In genomic region chr15:52113246-52113645, GRCh38 we compare ENCODE assay signal across 23 cellular contexts. TPM values are rescaled to one million over a fixed set of nuclear protein-coding genes. Genes with fewer than 3 reads are reported as not detected.
A peak's percentile ranks its signal among the peaks of the same experiment; 100 is the strongest.
DNase-seq lines count a peak whose midpoint lies in the region; ATAC-seq and TF ChIP-seq lines count a peak whose summit lies in the region.
"Had no signal": no experiment of that assay in that cellular context is flagged by ENCODE, and none has a peak within 500 bp of the region (broad histone marks: within the 10 kb centered on the region; RNA-seq: fewer than 3 reads in every experiment).

No MANE protein-coding gene starts in this region.

- peak overlapping the region; percentile 55 for H3K4me3 Mint-ChIP-seq in activated naive CD4-positive, alpha-beta T cell treated with anti-CD3 and anti-CD28 coated beads, Interleukin-2, amount 50 U/mL, for 24 hours
- H3K4me3 Mint-ChIP-seq in activated T-helper 2 cell treated with anti-CD3 and anti-CD28 coated beads, Interferon-gamma antibody, Interleukin-2, Interleukin-4, amounts not matched to agents 10 μg/mL and 5 μg/mL and 100 μg/mL, durations not matched to agents 14 hours and 24 hours and 36 hours (ENCODE audit: low read depth), result peak overlapping the region; percentile 31
- no peak overlapping the region for H3K4me3 Mint-ChIP-seq in osteocyte (ENCODE audit: unreplicated experiment)

- no peaks in the 10 kb centered on the region for H3K79me2 ChIP-seq in GM23248 (ENCODE audit: insufficient read depth)

- no peak overlapping the region for H2AFZ ChIP-seq in GM23248

- in situ Hi-C loops in GM23248 (cut with MboI), result no loop called here

- no peak overlapping the region for H3K27ac Mint-ChIP-seq in activated naive CD4-positive, alpha-beta T cell treated with anti-CD3 and anti-CD28 coated beads, Interleukin-2, amount 50 U/mL, for 24 hours
- peak overlapping the region in 1 of 2 donors; percentile 55 for H3K27ac Mint-ChIP-seq in activated naive CD4-positive, alpha-beta T cell treated with anti-CD3 and anti-CD28 coated beads, Interleukin-2, amount 50 U/mL, for 72 hours
- no peak overlapping the region for H3K27ac Mint-ChIP-seq in activated T-helper 2 cell treated with anti-CD3 and anti-CD28 coated beads, Interferon-gamma antibody, Interleukin-2, Interleukin-4, amounts not matched to agents 10 μg/mL and 5 μg/mL and 100 μg/mL, durations not matched to agents 14 hours and 24 hours and 36 hours
- H3K27ac Mint-ChIP-seq in osteocyte (ENCODE audit: unreplicated experiment), result no peak overlapping the region

- H3K4me2 ChIP-seq in GM23248 (ENCODE audit: unreplicated experiment), result no peak overlapping the region

- intact Hi-C loops in activated T-helper 2 cell treated with anti-CD3 and anti-CD28 coated beads, Interferon-gamma antibody, Interleukin-2, Interleukin-4, amounts not matched to agents 10 μg/mL and 5 μg/mL and 100 μg/mL, durations not matched to agents 14 hours and 24 hours and 36 hours (cut with micrococcal nuclease), result no loop called here
- intact Hi-C loops in upper lobe of right lung (cut with DNase I), result no loop called here

- no peaks in the 10 kb centered on the region for H3K9me2 ChIP-seq in GM23248 (ENCODE audit: insufficient read depth)

- DNase-seq in activated naive CD4-positive, alpha-beta T cell treated with anti-CD3 and anti-CD28 coated beads, Interleukin-2, amount 50 U/mL, for 72 hours (ENCODE audit: low spot score in 2 of 2), result no peak
- DNase-seq in GM23248 (peak; percentile 30), osteocyte (ENCODE audit: extremely low spot score, unreplicated experiment) (peak; percentile 25), NCI-H524 (lab: John Stamatoyannopoulos, UW) (no peak), upper lobe of right lung (no peak)
- no peak for DNase-seq in activated T-helper 2 cell treated with anti-CD3 and anti-CD28 coated beads, Interferon-gamma antibody, Interleukin-2, Interleukin-4, amounts not matched to agents 10 μg/mL and 5 μg/mL and 100 μg/mL, durations not matched to agents 14 hours and 24 hours and 36 hours (ENCODE audit: low spot score)
- DNase-seq: activated CD4-positive, alpha-beta T cell treated with anti-CD3 and anti-CD28 coated beads for 48 hours; activated T-cell treated with anti-CD3 and anti-CD28 coated beads, Interleukin-2, amount 50 U/mL, for 1 hour; anterior cingulate cortex; Calu3; effector memory CD4-positive, alpha-beta T cell; hippocampal formation; kidney; NCI-H2029 treated with DMSO at 0.1 percent for 48 hours; retina; SHP77 treated with DMSO at 0.1 percent for 48 hours; substantia nigra; T-helper 9 cell had no signal

- H3K36me3 ChIP-seq in GM23248 (ENCODE audit: low read depth) (no peaks in the 10 kb centered on the region), upper lobe of right lung (no peaks in the 10 kb centered on the region)

- peaks cover 8% of the 10 kb centered on the region for H3K27me3 Mint-ChIP-seq in activated naive CD4-positive, alpha-beta T cell treated with anti-CD3 and anti-CD28 coated beads, Interleukin-2, amount 50 U/mL, for 24 hours
- H3K27me3 Mint-ChIP-seq in activated T-helper 2 cell treated with anti-CD3 and anti-CD28 coated beads, Interferon-gamma antibody, Interleukin-2, Interleukin-4, amounts not matched to agents 10 μg/mL and 5 μg/mL and 100 μg/mL, durations not matched to agents 14 hours and 24 hours and 36 hours (ENCODE audit: low read depth), result peaks cover 35% of the 10 kb centered on the region
- peaks cover 11% of the 10 kb centered on the region for H3K27me3 Mint-ChIP-seq in osteocyte (ENCODE audit: unreplicated experiment)

- no peaks in the 10 kb centered on the region for H3K9me3 ChIP-seq in GM23248 (ENCODE audit: low read depth)
- no peaks in the 10 kb centered on the region for H3K9me3 ChIP-seq in upper lobe of right lung

- TF ChIP-seq CTCF in osteocyte (IDR thresholded peaks at IDR 0.05) (no peak), upper lobe of right lung (IDR thresholded peaks at IDR 0.05) (no peak)

- H4K20me1 ChIP-seq in GM23248 (ENCODE audit: insufficient read depth), result no peaks in the 10 kb centered on the region

- no peaks in the 10 kb centered on the region for H3K4me1 ChIP-seq in GM23248 (ENCODE audit: insufficient read depth)
- H3K4me1 ChIP-seq in upper lobe of right lung, result peaks cover 9% of the 10 kb centered on the region

- H3K9me3 Mint-ChIP-seq in activated naive CD4-positive, alpha-beta T cell treated with anti-CD3 and anti-CD28 coated beads, Interleukin-2, amount 50 U/mL, for 24 hours, result no peaks in the 10 kb centered on the region
- no peaks in the 10 kb centered on the region for H3K9me3 Mint-ChIP-seq in activated naive CD4-positive, alpha-beta T cell treated with anti-CD3 and anti-CD28 coated beads, Interleukin-2, amount 50 U/mL, for 72 hours
- no peaks in the 10 kb centered on the region for H3K9me3 Mint-ChIP-seq in activated T-helper 2 cell treated with anti-CD3 and anti-CD28 coated beads, Interferon-gamma antibody, Interleukin-2, Interleukin-4, amounts not matched to agents 10 μg/mL and 5 μg/mL and 100 μg/mL, durations not matched to agents 14 hours and 24 hours and 36 hours
- no peaks in the 10 kb centered on the region for H3K9me3 Mint-ChIP-seq in osteocyte (ENCODE audit: unreplicated experiment)

- H3K4me1 Mint-ChIP-seq in activated naive CD4-positive, alpha-beta T cell treated with anti-CD3 and anti-CD28 coated beads, Interleukin-2, amount 50 U/mL, for 24 hours, result peaks cover 12% of the 10 kb centered on the region
- peaks cover 16% of the 10 kb centered on the region for H3K4me1 Mint-ChIP-seq in activated T-helper 2 cell treated with anti-CD3 and anti-CD28 coated beads, Interferon-gamma antibody, Interleukin-2, Interleukin-4, amounts not matched to agents 10 μg/mL and 5 μg/mL and 100 μg/mL, durations not matched to agents 14 hours and 24 hours and 36 hours (ENCODE audit: low read depth)
- H3K4me1 Mint-ChIP-seq in osteocyte (ENCODE audit: unreplicated experiment), result peaks cover 16% of the 10 kb centered on the region

- ATAC-seq in activated naive CD4-positive, alpha-beta T cell treated with anti-CD3 and anti-CD28 coated beads, Interleukin-2, amount 50 U/mL, for 72 hours, result no peak
- ATAC-seq in HG02588 (IDR thresholded peaks at IDR 0.05; ENCODE audit: unreplicated experiment) (no peak), upper lobe of right lung (no peak)

- no peaks in the 10 kb centered on the region for H3K36me3 Mint-ChIP-seq in activated naive CD4-positive, alpha-beta T cell treated with anti-CD3 and anti-CD28 coated beads, Interleukin-2, amount 50 U/mL, for 24 hours
- H3K36me3 Mint-ChIP-seq in activated naive CD4-positive, alpha-beta T cell treated with anti-CD3 and anti-CD28 coated beads, Interleukin-2, amount 50 U/mL, for 72 hours, result no peaks in the 10 kb centered on the region
- H3K36me3 Mint-ChIP-seq in activated T-helper 2 cell treated with anti-CD3 and anti-CD28 coated beads, Interferon-gamma antibody, Interleukin-2, Interleukin-4, amounts not matched to agents 10 μg/mL and 5 μg/mL and 100 μg/mL, durations not matched to agents 14 hours and 24 hours and 36 hours (ENCODE audit: low read depth), result no peaks in the 10 kb centered on the region
- H3K36me3 Mint-ChIP-seq in osteocyte (ENCODE audit: unreplicated experiment), result no peaks in the 10 kb centered on the region

- 96 to 97% methylated on average over 4 of the region's 4 CpGs for WGBS in GM23248 (ENCODE audit: low coverage in 1 of 2, low lambda C conversion rate in 2 of 2, missing lambda C conversion rate in 2 of 2), 2 experiments

- H3K9ac ChIP-seq in GM23248, result no peak overlapping the region

- peaks cover 9% of the 10 kb centered on the region; the same call in 1 of the 2 replicates for H3F3A ChIP-seq in GM23248 (ENCODE audit: insufficient read depth)

- H3K27me3 ChIP-seq in GM23248 (replicated peaks; ENCODE audit: insufficient read depth), result peaks cover 8% of the 10 kb centered on the region; the same call in 1 of the 2 replicates
- peaks cover 35% of the 10 kb centered on the region for H3K27me3 ChIP-seq in upper lobe of right lung

- H3K27ac ChIP-seq in GM23248 (no peak overlapping the region), upper lobe of right lung (no peak overlapping the region)

- no peak overlapping the region for H3K4me3 ChIP-seq in GM23248
- no peak overlapping the region for H3K4me3 ChIP-seq in upper lobe of right lung

RNA-seq across cellular contexts. Expression of gene BCL2L10, which starts 0.7 kb away (rescaled TPM):
- total RNA-seq in activated naive CD4-positive, alpha-beta T cell treated with anti-CD3 and anti-CD28 coated beads, Interleukin-2, amount 50 U/mL, for 72 hours, result not detected
- total RNA-seq in GM23248 (2014; rRNA removed; shearing (Covaris generic)), result not detected in 2 replicates
- polyA plus RNA-seq in GM23248 (2016; fragmentation: Nextera tagmentation; extraction: Ambion mirVana), result not detected in 2 replicates
- total RNA-seq in activated T-helper 2 cell treated with anti-CD3 and anti-CD28 coated beads, Interferon-gamma antibody, Interleukin-2, Interleukin-4, amounts not matched to agents 10 μg/mL and 5 μg/mL and 100 μg/mL, durations not matched to agents 14 hours and 24 hours and 36 hours, result 0.41 TPM in 1 of 2 replicates, not detected in the other
- total RNA-seq in osteocyte (not detected in 2 replicates), upper lobe of right lung (not detected)
- total RNA-seq: Calu3, G401, mesenteric fat pad, NCI-H460 had no signal

Comparison
In these comparisons a context has a peak if more than half of its experiments do, and no peak if none do; other contexts are left out.
1. DNase-seq: peak in GM23248 (single experiment) and osteocyte (single experiment); none in activated naive CD4-positive, alpha-beta T cell treated with anti-CD3 and anti-CD28 coated beads, Interleukin-2, amount 50 U/mL, for 72 hours (0 of 2), activated T-helper 2 cell treated with anti-CD3 and anti-CD28 coated beads, Interferon-gamma antibody, Interleukin-2, Interleukin-4, amounts not matched to agents 10 μg/mL and 5 μg/mL and 100 μg/mL, durations not matched to agents 14 hours and 24 hours and 36 hours (single experiment), NCI-H524 (0 of 2) and upper lobe of right lung (single experiment).